Comparison of ENCODE assay signal across 33 cellular contexts in the genomic region with DNA sequence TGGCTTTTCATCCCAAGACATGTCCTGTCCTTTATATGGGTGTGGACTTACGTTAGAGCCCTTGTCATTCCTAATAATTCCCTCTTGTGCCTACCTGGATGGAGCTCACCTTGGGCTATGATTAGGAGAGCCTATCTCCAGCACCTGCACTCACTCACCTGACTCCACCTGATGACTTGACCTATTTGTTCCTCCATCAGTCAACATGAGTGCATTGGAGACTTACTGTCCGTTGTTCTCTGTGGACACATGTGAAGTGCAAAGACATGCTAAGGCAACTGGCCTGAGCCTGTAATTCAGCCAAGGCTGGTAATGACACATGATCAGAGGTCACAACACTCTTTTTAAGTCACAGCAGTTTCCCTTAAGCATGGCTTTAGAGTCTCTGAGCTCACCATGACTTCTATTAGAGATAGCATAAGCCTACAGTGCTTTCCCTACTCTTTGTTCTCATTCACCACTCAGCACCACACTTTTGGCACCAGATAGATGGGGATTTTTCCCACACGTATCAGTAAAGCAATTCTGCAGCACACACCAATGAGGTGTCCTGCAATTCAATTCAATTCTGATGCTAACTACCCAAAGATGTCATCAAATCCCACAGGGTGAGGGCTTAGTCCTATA. TPM values are rescaled to one million over a fixed set of nuclear protein-coding genes. Genes with fewer than 3 reads are reported as not detected.
DNase-seq lines count a peak whose midpoint lies in the region; ATAC-seq, FAIRE-seq and TF ChIP-seq lines count a peak whose summit lies in the region.
"Had no signal": no experiment of that assay in that cellular context is flagged by ENCODE, and none has a peak within 500 bp of the region (broad histone marks: within the 10 kb centered on the region; RNA-seq: fewer than 3 reads in every experiment).

No MANE protein-coding gene starts in this region.

- CTCF ChIA-PET in RWPE1 (lab: Yijun Ruan, JAX) = interaction anchor here (1.3 kb wide), 1 partner anchor 135 kb away, joined by 4 read pairs; no protein-coding TSS in a partner anchor

- H3K4me3 ChIP-seq in body of pancreas (no peak overlapping the region), pancreas (no peak overlapping the region)
- H3K4me3 ChIP-seq: A549; BLaER1; BLaER1 treated with 17β-estradiol and CSF1 and Interleukin-3, amounts not matched to agents 10 nM and 100 nM had no signal

- DNase-seq in activated effector memory CD4-positive, alpha-beta T cell treated with anti-CD3 and anti-CD28 coated beads, Interleukin-2, amount 50 U/mL, for 16 hours = peak; percentile 54
- DNase-seq in activated effector memory CD4-positive, alpha-beta T cell treated with Interleukin-2 at 50 U/mL for 16 hours = no peak
- DNase-seq in body of pancreas (peak in 1 of 4 donors; percentile 23), pancreas (peak in 1 of 6 donors; percentile 6), RWPE1 (ENCODE audit: low spot score) (no peak)
- DNase-seq: 8988T; ACHN; AML-193; BE2C; C1 segment of cervical spinal cord; Caco-2; Calu3; CD4-positive, alpha-beta memory T cell; CD4-positive, alpha-beta T cell; CD4-positive, CD25-positive, alpha-beta regulatory T cell; CD8-positive, alpha-beta memory T cell; CD8-positive, alpha-beta T cell; COR-L47; DMS 273 treated with DMSO at 0.1 percent for 48 hours; DMS153; DMS53; DMS79; DMS79 treated with DMSO at 0.1 percent for 48 hours; DND-41; EL had no signal

- intact Hi-C loops in body of pancreas (cut with DNase I) (no loop called here), pancreas (cut with DNase I) (no loop called here)

- H3K4me1 ChIP-seq in body of pancreas (no peaks in the 10 kb centered on the region), pancreas (no peaks in the 10 kb centered on the region)
- H3K4me1 ChIP-seq: A549; BE2C; BLaER1; BLaER1 treated with 17β-estradiol and CSF1 and Interleukin-3, amounts not matched to agents 10 nM and 100 nM; Caco-2 had no signal

- TF ChIP-seq POLR2A in body of pancreas (IDR thresholded peaks at IDR 0.05) = no peak

- H3K36me3 ChIP-seq in body of pancreas (replicated peaks in 1 of 2; ENCODE audit: insufficient read depth in 1 of 2, low read depth in 2 of 2) (no peaks in the 10 kb centered on the region), pancreas (no peaks in the 10 kb centered on the region)
- H3K36me3 ChIP-seq: BE2C, BLaER1 had no signal

- no peaks in the 10 kb centered on the region for H3K27me3 ChIP-seq in body of pancreas
- no peaks in the 10 kb centered on the region for H3K27me3 ChIP-seq in pancreas
- H3K27me3 ChIP-seq: BE2C; BLaER1; BLaER1 treated with 17β-estradiol and CSF1 and Interleukin-3, amounts not matched to agents 10 nM and 100 nM had no signal

- no peak for TF ChIP-seq CTCF in body of pancreas (IDR thresholded peaks at IDR 0.05)
- no peak for TF ChIP-seq CTCF in pancreas (IDR thresholded peaks at IDR 0.05)
- no peak for TF ChIP-seq CTCF in RWPE1 (conservative IDR thresholded peaks at IDR 0.05; ENCODE audit: low read depth)

- ATAC-seq in body of pancreas (peak; percentile 53), pancreas (peak; percentile 64 to 80 (median 71)), HG03469 (IDR thresholded peaks at IDR 0.05; ENCODE audit: unreplicated experiment) (no peak)
- ATAC-seq: A549; CD8-positive, alpha-beta T cell had no signal

- 38 to 50% methylated on average over 3 of the region's 3 CpGs for WGBS in body of pancreas, 2 donors
- WGBS in pancreas, 2 donors = 44 to 45% methylated on average over 3 of the region's 3 CpGs

- POLR2A ChIA-PET in RWPE1 (lab: Yijun Ruan, JAX; ENCODE audit: low non-redundant PET) = no interaction called here

- no peak for FAIRE-seq in pancreas (lab: Jason Lieb, UNC)
- FAIRE-seq: A204.1, A549, D721Med had no signal

- peak overlapping the region in 2 of 4 donors; percentile 4 to 20 for H3K27ac ChIP-seq in body of pancreas
- H3K27ac ChIP-seq in pancreas = no peak overlapping the region
- H3K27ac ChIP-seq in RWPE1 = no peak overlapping the region
- H3K27ac ChIP-seq: 22Rv1; A549; BLaER1; BLaER1 treated with 17β-estradiol and CSF1 and Interleukin-3, amounts not matched to agents 10 nM and 100 nM; C4-2B had no signal

- H3K9me3 ChIP-seq in body of pancreas (no peaks in the 10 kb centered on the region), pancreas (no peaks in the 10 kb centered on the region)
- H3K9me3 ChIP-seq: A549, BE2C, Caco-2 had no signal

RNA-seq across cellular contexts. Expression of a gene that starts 9.4 kb away (rescaled TPM):
- 1 to 10 TPM in 1 of 2 donors, not detected in 1; 1.0 TPM for total RNA-seq in body of pancreas
- under 1 TPM; 0.20 to 0.75 (median 0.31) TPM for total RNA-seq in pancreas
- polyA plus RNA-seq in pancreas = under 1 TPM; 0.05 to 0.30 TPM
- total RNA-seq: CD4-positive, alpha-beta T cell; CD8-positive, alpha-beta T cell had no signal
- polyA plus RNA-seq: CD4-positive, CD25-positive, alpha-beta regulatory T cell; CD8-positive, alpha-beta memory T cell had no signal
